15 cellular contexts compared by ENCODE assay signal in the genomic region with DNA sequence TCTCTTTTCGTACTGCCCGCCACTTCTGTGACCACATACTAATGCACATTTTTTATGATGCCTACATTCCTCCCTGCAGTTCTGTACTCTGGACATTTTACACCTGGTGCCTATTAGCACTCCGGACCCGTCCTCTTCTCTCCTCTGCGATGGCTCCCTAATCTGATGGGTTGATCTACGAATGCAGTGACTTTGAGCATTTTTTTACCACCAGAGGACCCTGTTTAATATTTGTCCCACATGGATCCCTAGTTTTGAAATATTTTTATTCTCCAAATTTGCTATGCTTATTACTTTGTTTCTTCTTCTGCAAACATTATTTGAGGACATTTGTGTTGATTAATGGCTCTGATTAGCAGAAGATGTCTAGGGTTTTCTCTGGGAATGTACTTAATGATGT. TPM values are rescaled to one million over a fixed set of nuclear protein-coding genes. Genes with fewer than 3 reads are reported as not detected.
DNase-seq lines count a peak whose midpoint lies in the region; ATAC-seq and TF ChIP-seq lines count a peak whose summit lies in the region.
"Had no signal": no experiment of that assay in that cellular context is flagged by ENCODE, and none has a peak within 500 bp of the region (broad histone marks: within the 10 kb centered on the region; RNA-seq: fewer than 3 reads in every experiment).

No MANE protein-coding gene starts in this region.

- H3K36me3 ChIP-seq in A673 (ENCODE audit: insufficient read depth, low read length, poor library complexity, severe bottlenecking) (no peaks in the 10 kb centered on the region), OCI-LY3 (replicated peaks; ENCODE audit: low read depth, low read length) (no peaks in the 10 kb centered on the region)
- H3K36me3 ChIP-seq: uterus had no signal

- H3K79me2 ChIP-seq in OCI-LY3 (ENCODE audit: low read length) = no peaks in the 10 kb centered on the region

- no peaks in the 10 kb centered on the region for H3K27me3 ChIP-seq in A673 (replicated peaks; ENCODE audit: insufficient read depth, low read depth, low read length, poor library complexity)
- H3K27me3 ChIP-seq in OCI-LY3 (ENCODE audit: low read depth, low read length) = no peaks in the 10 kb centered on the region
- H3K27me3 ChIP-seq: uterus had no signal

- H4K20me1 ChIP-seq in OCI-LY3 (ENCODE audit: insufficient read depth, low read length) = no peaks in the 10 kb centered on the region

- ATAC-seq in HG03571 (IDR thresholded peaks at IDR 0.05; ENCODE audit: unreplicated experiment) (no peak), HG03354 (IDR thresholded peaks at IDR 0.05; ENCODE audit: poor library complexity, severe bottlenecking, unreplicated experiment) (no peak)
- ATAC-seq: activated CD4-positive, alpha-beta T cell treated with anti-CD3 and anti-CD28 coated beads for 36 hours had no signal

- TF ChIP-seq CTCF in A673 (conservative IDR thresholded peaks at IDR 0.05; ENCODE audit: low read depth, low read length) (peak; percentile 76), GM12865 (IDR thresholded peaks at IDR 0.05; ENCODE audit: insufficient read depth, low read depth, low read length, missing control alignments) (peak; percentile 23), OCI-LY3 (IDR thresholded peaks at IDR 0.05; ENCODE audit: low read depth, low read length) (peak; percentile 69), epithelial cell of esophagus (IDR thresholded peaks at IDR 0.05; ENCODE audit: insufficient read depth, low read depth, low read length, missing control alignments) (peak; percentile 37)

- DNase-seq in A673 (ENCODE audit: low spot score) (peak; percentile 33), GM12865 (ENCODE audit: low read depth) (no peak), epithelial cell of esophagus (ENCODE audit: low read depth) (no peak), hepatic stellate cell (ENCODE audit: low spot score) (no peak), head of caudate nucleus (no peak)
- DNase-seq: activated CD4-positive, alpha-beta T cell treated with anti-CD3 and anti-CD28 coated beads for 36 hours; activated effector memory CD4-positive, alpha-beta T cell treated with Interleukin-2 at 50 U/mL for 16 hours; AML-193; cerebellar nuclear complex; SK-N-SH; uterus had no signal

- H3K9me3 ChIP-seq in A673 (ENCODE audit: low read depth, low read length, poor library complexity, severe bottlenecking) (no peaks in the 10 kb centered on the region), OCI-LY3 (ENCODE audit: insufficient read depth, low read length) (no peaks in the 10 kb centered on the region)
- H3K9me3 ChIP-seq: SK-N-SH, uterus had no signal

- CTCF ChIA-PET in A673 (lab: Charles Lee) = no interaction called here

- no peak overlapping the region for H3K4me3 ChIP-seq in A673 (ENCODE audit: low read depth, low read length, poor library complexity, severe bottlenecking)
- no peak overlapping the region for H3K4me3 ChIP-seq in GM12865 (ENCODE audit: low read depth, low read length)
- H3K4me3 ChIP-seq in OCI-LY3 (ENCODE audit: low read length) = no peak overlapping the region
- H3K4me3 ChIP-seq in epithelial cell of esophagus (ENCODE audit: low read length) = no peak overlapping the region
- H3K4me3 ChIP-seq: uterus had no signal

- H3K4me1 ChIP-seq in A673 (ENCODE audit: insufficient read depth, low read length, poor library complexity, severe bottlenecking) (peaks cover 5% of the 10 kb centered on the region), OCI-LY3 (ENCODE audit: low read length) (peaks cover 4% of the 10 kb centered on the region)
- H3K4me1 ChIP-seq: uterus had no signal

- no TSS peak for BruUV-seq in A673 (replicated peaks; lab: Mats Ljungman, UMichigan)

- H3K4me2 ChIP-seq in OCI-LY3 (ENCODE audit: low read length) = no peak overlapping the region
- H3K4me2 ChIP-seq: SK-N-SH had no signal

- intact Hi-C loops in A673 (cut with micrococcal nuclease; ENCODE audit: unreplicated experiment) (loop anchor here (2.0 kb wide), 1 partner anchor 237 kb away; no protein-coding TSS in a partner anchor), head of caudate nucleus (cut with DNase I) (no loop called here)

- H2AFZ ChIP-seq in OCI-LY3 (ENCODE audit: low read depth, low read length) = no peak overlapping the region

- POLR2A ChIA-PET in A673 (lab: Charles Lee; ENCODE audit: low non-redundant PET) = no interaction called here

- no peak overlapping the region for H3K9ac ChIP-seq in OCI-LY3 (ENCODE audit: low read length)
- H3K9ac ChIP-seq: SK-N-SH had no signal

- no peak overlapping the region for H3K27ac ChIP-seq in A673 (ENCODE audit: low read depth, low read length, poor library complexity, severe bottlenecking)
- no peak overlapping the region for H3K27ac ChIP-seq in OCI-LY3 (ENCODE audit: low read length)
- H3K27ac ChIP-seq: uterus had no signal

RNA-seq across cellular contexts. Expression of a gene that starts 5.2 kb away (rescaled TPM):
- total RNA-seq in A673 (2021) = 2.5 and 3.0 TPM in 2 replicates

RNA-seq across cellular contexts. Expression of a gene that starts 24.3 kb away (rescaled TPM):
- total RNA-seq in A673 (2021) = 65.1 and 68.4 TPM in 2 replicates

RNA-seq across cellular contexts. Expression of a gene that starts 54.3 kb away (rescaled TPM):
- not detected in 2 replicates for total RNA-seq in A673 (2021)
- total RNA-seq: activated CD4-positive, alpha-beta T cell treated with anti-CD3 and anti-CD28 coated beads for 36 hours; NCI-H460; uterus had no signal

Comparison
In these comparisons a context has a peak if more than half of its experiments do, and no peak if none do; other contexts are left out.
1. CTCF ChIP-seq: peak in every context shown above with its lines; median percentile 76 in A673; 69 in OCI-LY3; 37 in epithelial cell of esophagus; 23 in GM12865.